In the genomic region with DNA sequence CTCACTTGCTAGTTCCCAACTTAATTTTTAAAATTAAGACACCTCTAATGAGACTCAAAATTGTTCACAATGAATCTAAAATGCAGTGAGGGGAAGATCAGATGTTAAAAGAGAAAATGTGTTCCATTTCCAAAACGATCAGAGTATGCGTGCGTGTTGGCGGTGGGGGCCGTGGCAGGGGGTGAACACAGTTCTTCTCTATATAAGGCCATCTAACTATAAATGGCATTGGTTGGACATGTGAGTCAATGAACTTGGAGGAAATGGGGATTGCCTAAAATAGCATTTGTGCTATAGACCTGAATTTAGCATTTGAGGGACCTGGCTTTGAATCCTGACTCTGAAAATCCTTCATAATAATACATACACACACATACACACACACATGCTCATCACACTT, we compare ENCODE assay signal across 1 cellular context.
TF ChIP-seq lines count a peak whose summit lies in the region.

No MANE protein-coding gene starts in this region.

TF ChIP-seq in GM23338, 12 proteins besides CTCF, POLR2A, EP300 and RAD21:
- no peak for TF ChIP-seq STAT1 (IDR thresholded peaks at IDR 0.05; ENCODE audit: unreplicated experiment)
- TF ChIP-seq CREB1 (CRISPR knock-in tag; IDR thresholded peaks at IDR 0.05; ENCODE audit: low read depth) = no peak
- TF ChIP-seq, protein P1, sequence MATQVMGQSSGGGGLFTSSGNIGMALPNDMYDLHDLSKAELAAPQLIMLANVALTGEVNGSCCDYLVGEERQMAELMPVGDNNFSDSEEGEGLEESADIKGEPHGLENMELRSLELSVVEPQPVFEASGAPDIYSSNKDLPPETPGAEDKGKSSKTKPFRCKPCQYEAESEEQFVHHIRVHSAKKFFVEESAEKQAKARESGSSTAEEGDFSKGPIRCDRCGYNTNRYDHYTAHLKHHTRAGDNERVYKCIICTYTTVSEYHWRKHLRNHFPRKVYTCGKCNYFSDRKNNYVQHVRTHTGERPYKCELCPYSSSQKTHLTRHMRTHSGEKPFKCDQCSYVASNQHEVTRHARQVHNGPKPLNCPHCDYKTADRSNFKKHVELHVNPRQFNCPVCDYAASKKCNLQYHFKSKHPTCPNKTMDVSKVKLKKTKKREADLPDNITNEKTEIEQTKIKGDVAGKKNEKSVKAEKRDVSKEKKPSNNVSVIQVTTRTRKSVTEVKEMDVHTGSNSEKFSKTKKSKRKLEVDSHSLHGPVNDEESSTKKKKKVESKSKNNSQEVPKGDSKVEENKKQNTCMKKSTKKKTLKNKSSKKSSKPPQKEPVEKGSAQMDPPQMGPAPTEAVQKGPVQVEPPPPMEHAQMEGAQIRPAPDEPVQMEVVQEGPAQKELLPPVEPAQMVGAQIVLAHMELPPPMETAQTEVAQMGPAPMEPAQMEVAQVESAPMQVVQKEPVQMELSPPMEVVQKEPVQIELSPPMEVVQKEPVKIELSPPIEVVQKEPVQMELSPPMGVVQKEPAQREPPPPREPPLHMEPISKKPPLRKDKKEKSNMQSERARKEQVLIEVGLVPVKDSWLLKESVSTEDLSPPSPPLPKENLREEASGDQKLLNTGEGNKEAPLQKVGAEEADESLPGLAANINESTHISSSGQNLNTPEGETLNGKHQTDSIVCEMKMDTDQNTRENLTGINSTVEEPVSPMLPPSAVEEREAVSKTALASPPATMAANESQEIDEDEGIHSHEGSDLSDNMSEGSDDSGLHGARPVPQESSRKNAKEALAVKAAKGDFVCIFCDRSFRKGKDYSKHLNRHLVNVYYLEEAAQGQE (IDR thresholded peaks at IDR 0.05; ENCODE audit: unreplicated experiment) = no peak
- TF ChIP-seq NANOG (IDR thresholded peaks at IDR 0.05; ENCODE audit: borderline replicate concordance) = no peak
